In genomic region chr7:102417105-102417504, GRCh38 we compare ENCODE assay signal across 18 cellular contexts. TPM values are rescaled to one million over a fixed set of nuclear protein-coding genes. Genes with fewer than 3 reads are reported as not detected.
DNase-seq lines count a peak whose midpoint lies in the region; ATAC-seq lines count a peak whose summit lies in the region.
"Had no signal": no experiment of that assay in that cellular context is flagged by ENCODE, and none has a peak within 500 bp of the region (broad histone marks: within the 10 kb centered on the region; RNA-seq: fewer than 3 reads in every experiment).

No MANE protein-coding gene starts in this region.

- peaks cover 42% of the 10 kb centered on the region for H3K36me3 Mint-ChIP-seq in activated naive CD4-positive, alpha-beta T cell treated with anti-CD3 and anti-CD28 coated beads for 36 hours (ENCODE audit: low read depth)
- H3K36me3 Mint-ChIP-seq in T-helper 2 cell treated with Interferon-gamma antibody and Interleukin-4, amounts not matched to agents 5 μg/mL and 100 μg/mL, for 36 hours (ENCODE audit: low read depth), result peaks cover 57% of the 10 kb centered on the region
- peaks cover 26% of the 10 kb centered on the region for H3K36me3 Mint-ChIP-seq in central memory CD8-positive, alpha-beta T cell (ENCODE audit: insufficient read depth)
- peaks cover 38% of the 10 kb centered on the region for H3K36me3 Mint-ChIP-seq in stimulated activated memory B cell treated with anti-CD40 and anti-IgM and Interleukin-4, amounts not matched to agents 10 μg/mL and 1 μg/mL and 100 μg/mL, for 72 hours

- CTCF ChIA-PET in activated naive CD4-positive, alpha-beta T cell treated with anti-CD3 and anti-CD28 coated beads for 36 hours (lab: Charles Lee), result interaction anchor here (0.6 to 1.2 kb wide), 4 partner anchors 9 to 1247 kb away, joined by 3 to 4 read pairs (median 3); no protein-coding TSS in a partner anchor

- no peaks in the 10 kb centered on the region for H3K4me1 ChIP-seq in HAP-1
- H3K4me1 ChIP-seq: vagina had no signal

- in situ Hi-C loops in HAP-1 (cut with MboI; ENCODE audit: low sequenced_read_pairs), result no loop called here

- intact Hi-C loops in activated naive CD4-positive, alpha-beta T cell treated with anti-CD3 and anti-CD28 coated beads for 36 hours (cut with micrococcal nuclease), result no loop called here

- H3K9me3 Mint-ChIP-seq in activated naive CD4-positive, alpha-beta T cell treated with anti-CD3 and anti-CD28 coated beads for 36 hours, result no peaks in the 10 kb centered on the region
- H3K9me3 Mint-ChIP-seq in T-helper 2 cell treated with Interferon-gamma antibody and Interleukin-4, amounts not matched to agents 5 μg/mL and 100 μg/mL, for 36 hours, result no peaks in the 10 kb centered on the region
- H3K9me3 Mint-ChIP-seq in central memory CD8-positive, alpha-beta T cell, result no peaks in the 10 kb centered on the region
- no peaks in the 10 kb centered on the region for H3K9me3 Mint-ChIP-seq in stimulated activated memory B cell treated with anti-CD40 and anti-IgM and Interleukin-4, amounts not matched to agents 10 μg/mL and 1 μg/mL and 100 μg/mL, for 72 hours

- H3K4me1 Mint-ChIP-seq in activated naive CD4-positive, alpha-beta T cell treated with anti-CD3 and anti-CD28 coated beads for 36 hours (ENCODE audit: low read depth), result peaks cover 72% of the 10 kb centered on the region
- peaks cover 61% of the 10 kb centered on the region for H3K4me1 Mint-ChIP-seq in T-helper 2 cell treated with Interferon-gamma antibody and Interleukin-4, amounts not matched to agents 5 μg/mL and 100 μg/mL, for 36 hours (ENCODE audit: low read depth)
- H3K4me1 Mint-ChIP-seq in central memory CD8-positive, alpha-beta T cell, result peaks cover 56% of the 10 kb centered on the region
- H3K4me1 Mint-ChIP-seq in stimulated activated memory B cell treated with anti-CD40 and anti-IgM and Interleukin-4, amounts not matched to agents 10 μg/mL and 1 μg/mL and 100 μg/mL, for 72 hours, result peaks cover 73% of the 10 kb centered on the region

- H3K36me3 ChIP-seq in HAP-1 (replicated peaks), result peaks cover 58% of the 10 kb centered on the region

- no peaks in the 10 kb centered on the region for H3K27me3 Mint-ChIP-seq in activated naive CD4-positive, alpha-beta T cell treated with anti-CD3 and anti-CD28 coated beads for 36 hours (ENCODE audit: low read depth)
- H3K27me3 Mint-ChIP-seq in T-helper 2 cell treated with Interferon-gamma antibody and Interleukin-4, amounts not matched to agents 5 μg/mL and 100 μg/mL, for 36 hours (ENCODE audit: low read depth), result no peaks in the 10 kb centered on the region
- no peaks in the 10 kb centered on the region for H3K27me3 Mint-ChIP-seq in central memory CD8-positive, alpha-beta T cell
- no peaks in the 10 kb centered on the region for H3K27me3 Mint-ChIP-seq in stimulated activated memory B cell treated with anti-CD40 and anti-IgM and Interleukin-4, amounts not matched to agents 10 μg/mL and 1 μg/mL and 100 μg/mL, for 72 hours

- H3K9me3 ChIP-seq in HAP-1, result no peaks in the 10 kb centered on the region
- H3K9me3 ChIP-seq: vagina had no signal

- peak; percentile 33 for DNase-seq in activated naive CD4-positive, alpha-beta T cell treated with anti-CD3 and anti-CD28 coated beads for 36 hours
- no peak for DNase-seq in activated naive CD4-positive, alpha-beta T cell treated with Interleukin-2 at 50 U/mL for 16 hours
- no peak for DNase-seq in T-helper 2 cell treated with Interferon-gamma antibody and Interleukin-4, amounts not matched to agents 5 μg/mL and 100 μg/mL, for 36 hours (ENCODE audit: low spot score)
- no peak for DNase-seq in central memory CD8-positive, alpha-beta T cell (ENCODE audit: low spot score in 2 of 2)
- DNase-seq in SIG-M5 treated with dmso at 0.1 percent for 504 hours (lab: John Stamatoyannopoulos, UW; ENCODE audit: unreplicated experiment) (no peak), HAP-1 (ENCODE audit: low spot score in 2 of 2) (no peak)
- DNase-seq: Calu3; hypothalamus; kidney glomerular epithelial cell; NCI-H1436 treated with DMSO at 0.1 percent for 48 hours; NCI-H345; NK-92 treated with Interleukin-12 subunit alpha and Interleukin-12 subunit beta, amount 100 ng/mL, for 24 hours; retina; RPMI8226; SW 1271 had no signal

- H3K4me3 ChIP-seq in HAP-1, result no peak overlapping the region
- H3K4me3 ChIP-seq: vagina had no signal

- no peaks in the 10 kb centered on the region for H3K27me3 ChIP-seq in HAP-1 (ENCODE audit: low read depth)
- H3K27me3 ChIP-seq: vagina had no signal

- H3K27ac Mint-ChIP-seq in activated naive CD4-positive, alpha-beta T cell treated with anti-CD3 and anti-CD28 coated beads for 36 hours, result peak overlapping the region; percentile 95
- peak overlapping the region; percentile 99 for H3K27ac Mint-ChIP-seq in T-helper 2 cell treated with Interferon-gamma antibody and Interleukin-4, amounts not matched to agents 5 μg/mL and 100 μg/mL, for 36 hours
- H3K27ac Mint-ChIP-seq in central memory CD8-positive, alpha-beta T cell (ENCODE audit: low read depth), result peak overlapping the region; percentile 91
- peak overlapping the region; percentile 96 for H3K27ac Mint-ChIP-seq in stimulated activated memory B cell treated with anti-CD40 and anti-IgM and Interleukin-4, amounts not matched to agents 10 μg/mL and 1 μg/mL and 100 μg/mL, for 72 hours

- ATAC-seq in central memory CD8-positive, alpha-beta T cell (replicated peaks; ENCODE audit: extremely low read depth, poor library complexity, severe bottlenecking), result peak; percentile 44
- ATAC-seq in stimulated activated memory B cell treated with anti-CD40 and anti-IgM and Interleukin-4, amounts not matched to agents 10 μg/mL and 1 μg/mL and 100 μg/mL, for 72 hours, result peak; percentile 49
- ATAC-seq in HG02981 (IDR thresholded peaks at IDR 0.05; ENCODE audit: unreplicated experiment), result no peak

- H3K4me3 Mint-ChIP-seq in activated naive CD4-positive, alpha-beta T cell treated with anti-CD3 and anti-CD28 coated beads for 36 hours, result no peak overlapping the region
- peak overlapping the region; percentile 64 for H3K4me3 Mint-ChIP-seq in T-helper 2 cell treated with Interferon-gamma antibody and Interleukin-4, amounts not matched to agents 5 μg/mL and 100 μg/mL, for 36 hours
- peak overlapping the region; percentile 76 for H3K4me3 Mint-ChIP-seq in central memory CD8-positive, alpha-beta T cell
- no peak overlapping the region for H3K4me3 Mint-ChIP-seq in stimulated activated memory B cell treated with anti-CD40 and anti-IgM and Interleukin-4, amounts not matched to agents 10 μg/mL and 1 μg/mL and 100 μg/mL, for 72 hours

RNA-seq across cellular contexts. Expression of gene ORAI2, which starts 16.3 kb away (rescaled TPM):
- total RNA-seq in activated naive CD4-positive, alpha-beta T cell treated with anti-CD3 and anti-CD28 coated beads for 36 hours, result 10 to 100 TPM; 15.4 to 16.4 TPM

RNA-seq across cellular contexts. Expression of gene PRKRIP1, which starts 20.9 kb away (rescaled TPM):
- 10 to 100 TPM; 17.8 to 18.5 TPM for total RNA-seq in activated naive CD4-positive, alpha-beta T cell treated with anti-CD3 and anti-CD28 coated beads for 36 hours

RNA-seq across cellular contexts. Expression of gene ALKBH4, which starts 47.6 kb away (rescaled TPM):
- total RNA-seq in activated naive CD4-positive, alpha-beta T cell treated with anti-CD3 and anti-CD28 coated beads for 36 hours, result 1 to 10 TPM; 5.7 to 6.4 TPM

RNA-seq across cellular contexts. Expression of gene LRWD1, which starts 47.7 kb away (rescaled TPM):
- 10 to 100 TPM in 1 of 2 experiments, 1 to 10 TPM in 1; 9.4 to 11.0 TPM for total RNA-seq in activated naive CD4-positive, alpha-beta T cell treated with anti-CD3 and anti-CD28 coated beads for 36 hours

Comparison
In these comparisons a context has a peak if more than half of its experiments do, and no peak if none do; other contexts are left out.
1. H3K4me3 Mint-ChIP-seq: peak in T-helper 2 cell treated with Interferon-gamma antibody and Interleukin-4, amounts not matched to agents 5 μg/mL and 100 μg/mL, for 36 hours (single experiment) and central memory CD8-positive, alpha-beta T cell (single experiment); none in activated naive CD4-positive, alpha-beta T cell treated with anti-CD3 and anti-CD28 coated beads for 36 hours (single experiment) and stimulated activated memory B cell treated with anti-CD40 and anti-IgM and Interleukin-4, amounts not matched to agents 10 μg/mL and 1 μg/mL and 100 μg/mL, for 72 hours (single experiment).
2. Peak in every context shown above with its lines, with median percentiles within 50 percentile points of each other: H3K27ac Mint-ChIP-seq.